ENCODE assay signal across 16 cellular contexts in genomic region chr6:21111399-21111725, GRCh38.
A peak's percentile ranks its signal among the peaks of the same experiment; 100 is the strongest.
DNase-seq lines count a peak whose midpoint lies in the region; ATAC-seq and TF ChIP-seq lines count a peak whose summit lies in the region.
"Had no signal": no experiment of that assay in that cellular context is flagged by ENCODE, and none has a peak within 500 bp of the region (broad histone marks: within the 10 kb centered on the region; RNA-seq: fewer than 3 reads in every experiment).

No MANE protein-coding gene starts in this region.

- peaks cover 2% of the 10 kb centered on the region for H3K27me3 Mint-ChIP-seq in GM23338 (ENCODE audit: insufficient read depth, low read depth, poor library complexity)
- no peaks in the 10 kb centered on the region for H3K27me3 Mint-ChIP-seq in activated T-cell treated with anti-CD3 and anti-CD28 coated beads, Interleukin-2, amount 50 U/mL, for 72 hours (ENCODE audit: low read depth)
- H3K27me3 Mint-ChIP-seq: activated T-cell treated with anti-CD3 and anti-CD28 coated beads, Interleukin-2, amount 50 U/mL, for 24 hours had no signal

- H3K4me2 ChIP-seq in GM23338 = no peak overlapping the region
- H3K4me2 ChIP-seq in mesendoderm (ENCODE audit: low read length) = no peak overlapping the region
- H3K4me2 ChIP-seq: smooth muscle cell had no signal

- no CpG with 5 or more reads among the region's 1 CpG for WGBS in mesendoderm (ENCODE audit: extremely low coverage, insufficient coverage, low lambda C conversion rate)
- 43 to 68% (median 58%) methylated on average over 1 of the region's 1 CpG for WGBS in psoas muscle, 3 donors

- no peak overlapping the region for H2BK5ac ChIP-seq in mesendoderm (ENCODE audit: low read length)

- H3K36me3 ChIP-seq in GM23338 (ENCODE audit: insufficient read depth) = no peaks in the 10 kb centered on the region
- no peaks in the 10 kb centered on the region for H3K36me3 ChIP-seq in mesendoderm (ENCODE audit: control insufficient read depth, insufficient read depth, low read length)
- no peaks in the 10 kb centered on the region for H3K36me3 ChIP-seq in lower lobe of right lung
- no peaks in the 10 kb centered on the region for H3K36me3 ChIP-seq in psoas muscle (ENCODE audit: insufficient read depth in 1 of 2, low read depth in 1 of 2)
- H3K36me3 ChIP-seq: gastrocnemius medialis, left lung, suprapubic skin had no signal

- H3K4me3 ChIP-seq in GM23338 = no peak overlapping the region
- H3K4me3 ChIP-seq in mesendoderm (ENCODE audit: low read length) = no peak overlapping the region
- no peak overlapping the region for H3K4me3 ChIP-seq in lower lobe of right lung
- no peak overlapping the region for H3K4me3 ChIP-seq in psoas muscle
- H3K4me3 ChIP-seq: gastrocnemius medialis, left lung, smooth muscle cell, suprapubic skin had no signal

- no peak overlapping the region for H4K8ac ChIP-seq in mesendoderm (ENCODE audit: low read depth, low read length)

- H3K36me3 Mint-ChIP-seq in GM23338 (ENCODE audit: low read depth) = no peaks in the 10 kb centered on the region
- H3K36me3 Mint-ChIP-seq in activated T-cell treated with anti-CD3 and anti-CD28 coated beads, Interleukin-2, amount 50 U/mL, for 72 hours (ENCODE audit: insufficient read depth in 2 of 2) = no peaks in the 10 kb centered on the region

- no peak overlapping the region for H2AFZ ChIP-seq in GM23338

- H3K27me3 ChIP-seq in GM23338 (ENCODE audit: insufficient read depth) (no peaks in the 10 kb centered on the region), mesendoderm (ENCODE audit: insufficient read depth, low read length, poor library complexity) (no peaks in the 10 kb centered on the region), lower lobe of right lung (ENCODE audit: low read depth) (no peaks in the 10 kb centered on the region), psoas muscle (ENCODE audit: insufficient read depth in 3 of 3, low read length in 2 of 3) (no peaks in the 10 kb centered on the region)
- H3K27me3 ChIP-seq: gastrocnemius medialis, left lung, suprapubic skin had no signal

- intact Hi-C loops in lower lobe of right lung (cut with DNase I) = no loop called here
- intact Hi-C loops in psoas muscle (cut with DNase I) = no loop called here

- TF ChIP-seq CTCF in GM23338 (conservative IDR thresholded peaks at IDR 0.05; ENCODE audit: low read depth in 2 of 2) (no peak), lower lobe of right lung (IDR thresholded peaks at IDR 0.05) (no peak), psoas muscle (IDR thresholded peaks at IDR 0.05) (no peak)

- no peak overlapping the region for H3K9ac ChIP-seq in mesendoderm (ENCODE audit: low read length)

- no peak overlapping the region; the same call in 1 of the 2 replicates for H3K27ac ChIP-seq in GM23338 (ENCODE audit: low read depth)
- H3K27ac ChIP-seq in mesendoderm (ENCODE audit: low read depth, low read length) = no peak overlapping the region
- no peak overlapping the region for H3K27ac ChIP-seq in lower lobe of right lung
- H3K27ac ChIP-seq in psoas muscle = no peak overlapping the region
- H3K27ac ChIP-seq: gastrocnemius medialis, left lung, suprapubic skin had no signal

- ATAC-seq in GM23338 = peak; percentile 52; the same call in 2 of the 3 replicates
- ATAC-seq in lower lobe of right lung = no peak
- no peak for ATAC-seq in psoas muscle
- no peak for ATAC-seq in activated T-cell treated with anti-CD3 and anti-CD28 coated beads, Interleukin-2, amount 50 U/mL, for 72 hours (replicated peaks in 1 of 2)
- ATAC-seq in HG02623 (IDR thresholded peaks at IDR 0.05; ENCODE audit: unreplicated experiment) = no peak
- ATAC-seq: gastrocnemius medialis, left lung had no signal

- H4K5ac ChIP-seq in mesendoderm (ENCODE audit: low read length) = no peak overlapping the region

- peaks cover 39% of the 10 kb centered on the region for H3K4me1 Mint-ChIP-seq in GM23338
- no peaks in the 10 kb centered on the region for H3K4me1 Mint-ChIP-seq in activated T-cell treated with anti-CD3 and anti-CD28 coated beads, Interleukin-2, amount 50 U/mL, for 72 hours (ENCODE audit: low read depth)

- H3K9me3 ChIP-seq in lower lobe of right lung (no peaks in the 10 kb centered on the region), psoas muscle (no peaks in the 10 kb centered on the region)
- H3K9me3 ChIP-seq: gastrocnemius medialis, left lung, suprapubic skin had no signal

- H3K4ac ChIP-seq in mesendoderm (ENCODE audit: low read depth, low read length) = no peak overlapping the region

- H3K27ac Mint-ChIP-seq in GM23338 = peak overlapping the region; percentile 24
- no peak overlapping the region for H3K27ac Mint-ChIP-seq in activated T-cell treated with anti-CD3 and anti-CD28 coated beads, Interleukin-2, amount 50 U/mL, for 72 hours
- H3K27ac Mint-ChIP-seq: activated T-cell treated with anti-CD3 and anti-CD28 coated beads, Interleukin-2, amount 50 U/mL, for 24 hours had no signal

- H3K56ac ChIP-seq in mesendoderm (ENCODE audit: low read length) = no peak overlapping the region

- no peaks in the 10 kb centered on the region for H3F3A ChIP-seq in GM23338 (replicated peaks; ENCODE audit: low read depth)

- no peaks in the 10 kb centered on the region for H3K79me1 ChIP-seq in mesendoderm (ENCODE audit: low read length)

- DNase-seq in GM23338 (ENCODE audit: low spot score) (peak; percentile 37), NCI-H146 treated with DMSO at 0.1 percent for 48 hours (lab: John Stamatoyannopoulos, UW; ENCODE audit: unreplicated experiment) (peak; percentile 93), astrocyte of the hippocampus (ENCODE audit: low read depth, low spot score) (peak; percentile 4), mesendoderm (peak; percentile 65), lower lobe of right lung (no peak), psoas muscle (no peak)
- DNase-seq in activated T-cell treated with anti-CD3 and anti-CD28 coated beads, Interleukin-2, amount 50 U/mL, for 72 hours = no peak
- DNase-seq: activated CD4-positive, alpha-beta T cell treated with anti-CD3 and anti-CD28 coated beads for 1 hour; activated T-cell treated with anti-CD3 and anti-CD28 coated beads, Interleukin-2, amount 50 U/mL, for 24 hours; gastrocnemius medialis; left lung; SW 1271 had no signal

- no peak overlapping the region for H3K4me3 Mint-ChIP-seq in GM23338
- no peak overlapping the region for H3K4me3 Mint-ChIP-seq in activated T-cell treated with anti-CD3 and anti-CD28 coated beads, Interleukin-2, amount 50 U/mL, for 72 hours
- H3K4me3 Mint-ChIP-seq: activated T-cell treated with anti-CD3 and anti-CD28 coated beads, Interleukin-2, amount 50 U/mL, for 24 hours; neural crest cell had no signal

- H3K18ac ChIP-seq in mesendoderm (ENCODE audit: low read length) = no peak overlapping the region

- no peak overlapping the region for H2BK120ac ChIP-seq in mesendoderm (ENCODE audit: low read depth, low read length)

- H2AK5ac ChIP-seq in mesendoderm (ENCODE audit: low read length) = no peak overlapping the region

- no peak overlapping the region for H2BK15ac ChIP-seq in mesendoderm (replicated peaks; ENCODE audit: low read depth)

- H4K20me1 ChIP-seq in GM23338 (replicated peaks; ENCODE audit: insufficient read depth) = no peaks in the 10 kb centered on the region

- H3K23ac ChIP-seq in mesendoderm (ENCODE audit: low read length) = no peak overlapping the region

- peaks cover 31% of the 10 kb centered on the region for H3K4me1 ChIP-seq in GM23338 (ENCODE audit: insufficient read depth)
- H3K4me1 ChIP-seq in mesendoderm (ENCODE audit: control insufficient read depth, low read depth, low read length) = peaks cover 4% of the 10 kb centered on the region
- H3K4me1 ChIP-seq in lower lobe of right lung = peaks cover 15% of the 10 kb centered on the region
- H3K4me1 ChIP-seq in psoas muscle = no peaks in the 10 kb centered on the region
- H3K4me1 ChIP-seq: gastrocnemius medialis had no signal

- H3K9me3 Mint-ChIP-seq in GM23338 = no peaks in the 10 kb centered on the region
- no peaks in the 10 kb centered on the region for H3K9me3 Mint-ChIP-seq in activated T-cell treated with anti-CD3 and anti-CD28 coated beads, Interleukin-2, amount 50 U/mL, for 72 hours
- H3K9me3 Mint-ChIP-seq: activated T-cell treated with anti-CD3 and anti-CD28 coated beads, Interleukin-2, amount 50 U/mL, for 24 hours had no signal

- H3K9me2 ChIP-seq in GM23338 (ENCODE audit: insufficient read depth) = no peaks in the 10 kb centered on the region

- H3K79me2 ChIP-seq in GM23338 (replicated peaks; ENCODE audit: insufficient read depth) = no peaks in the 10 kb centered on the region
- no peaks in the 10 kb centered on the region for H3K79me2 ChIP-seq in mesendoderm (ENCODE audit: control insufficient read depth, insufficient read depth, low read length)

TF ChIP-seq in GM23338, 12 proteins besides CTCF, POLR2A, EP300 and RAD21 (continues in another document):
- TF ChIP-seq ZNF331 (CRISPR knock-in tag; IDR thresholded peaks at IDR 0.05; ENCODE audit: low read depth) = no peak
- no peak for TF ChIP-seq ETS1 (IDR thresholded peaks at IDR 0.05)
- no peak for TF ChIP-seq NANOG (IDR thresholded peaks at IDR 0.05; ENCODE audit: borderline replicate concordance)
- no peak for TF ChIP-seq CREB1 (CRISPR knock-in tag; IDR thresholded peaks at IDR 0.05; ENCODE audit: low read depth)
- TF ChIP-seq ZNF114 (CRISPR knock-in tag; IDR thresholded peaks at IDR 0.05) = no peak

Comparison
In these comparisons a context has a peak if more than half of its experiments do, and no peak if none do; other contexts are left out.
1. DNase-seq: peak in GM23338 (single experiment), NCI-H146 treated with DMSO at 0.1 percent for 48 hours (single experiment), astrocyte of the hippocampus (single experiment) and mesendoderm (single experiment); none in lower lobe of right lung (single experiment), psoas muscle (0 of 2) and activated T-cell treated with anti-CD3 and anti-CD28 coated beads, Interleukin-2, amount 50 U/mL, for 72 hours (0 of 2).